In genomic region chr16:4038448-4038847, GRCh38 we compare ENCODE assay signal across 19 cellular contexts.
"Had no signal": no experiment of that assay in that cellular context is flagged by ENCODE, and none has a peak within 500 bp of the region (broad histone marks: within the 10 kb centered on the region; RNA-seq: fewer than 3 reads in every experiment).

No MANE protein-coding gene starts in this region.

- H3K4me1 ChIP-seq: right atrium auricular region, uterus had no signal

- H3K4me3 Mint-ChIP-seq: dendritic cell treated with granulocyte-macrophage colony-stimulating factor and Interleukin-4, amounts not matched to agents 40 ng/mL and 50 ng/mL, for 4 days; effector memory CD8-positive, alpha-beta T cell; mesothelial cell of epicardium; natural killer cell; neural crest cell; type B pancreatic cell had no signal

- H3K27ac ChIP-seq: epithelial cell of prostate, esophagus muscularis mucosa, gastrocnemius medialis, heart right ventricle, right atrium auricular region, uterus had no signal

- H3K27ac Mint-ChIP-seq: dendritic cell treated with granulocyte-macrophage colony-stimulating factor and Interleukin-4, amounts not matched to agents 40 ng/mL and 50 ng/mL, for 4 days; effector memory CD8-positive, alpha-beta T cell; mesothelial cell of epicardium; type B pancreatic cell had no signal

- H3K9me3 ChIP-seq: esophagus muscularis mucosa, gastrocnemius medialis, heart right ventricle, right atrium auricular region, uterus had no signal

- H3K36me3 ChIP-seq: esophagus muscularis mucosa, gastrocnemius medialis, right atrium auricular region, uterus had no signal

- FAIRE-seq: islet of Langerhans had no signal

- DNase-seq: effector memory CD8-positive, alpha-beta T cell; heart right ventricle; hypothalamus; kidney glomerular epithelial cell; mammary epithelial cell; natural killer cell; stimulated activated CD4-positive, alpha-beta T cell treated with anti-CD3 and anti-CD28 coated beads, Interleukin-2, amount 100 ng/mL, for 48 hours; stimulated activated naive CD4-positive, alpha-beta T cell treated with Interleukin-2 at 50 U/mL for 16 hours; uterus had no signal

- H3K4me2 ChIP-seq: smooth muscle cell had no signal

- H3K36me3 Mint-ChIP-seq: mesothelial cell of epicardium, natural killer cell, type B pancreatic cell had no signal

- H3K9me3 Mint-ChIP-seq: dendritic cell treated with granulocyte-macrophage colony-stimulating factor and Interleukin-4, amounts not matched to agents 40 ng/mL and 50 ng/mL, for 4 days; effector memory CD8-positive, alpha-beta T cell; mesothelial cell of epicardium; natural killer cell; neural crest cell; type B pancreatic cell had no signal

- H3K27me3 Mint-ChIP-seq: dendritic cell treated with granulocyte-macrophage colony-stimulating factor and Interleukin-4, amounts not matched to agents 40 ng/mL and 50 ng/mL, for 4 days; effector memory CD8-positive, alpha-beta T cell; type B pancreatic cell had no signal

- H3K27me3 ChIP-seq: esophagus muscularis mucosa, gastrocnemius medialis, heart right ventricle, right atrium auricular region, uterus had no signal

- ATAC-seq: effector memory CD8-positive, alpha-beta T cell; gastrocnemius medialis; heart right ventricle; natural killer cell had no signal

- H3K4me3 ChIP-seq: esophagus muscularis mucosa, gastrocnemius medialis, heart right ventricle, right atrium auricular region, smooth muscle cell, uterus had no signal

- H3K4me1 Mint-ChIP-seq: neural crest cell had no signal
